Comparison of ENCODE assay signal across 8 cellular contexts in the genomic region with DNA sequence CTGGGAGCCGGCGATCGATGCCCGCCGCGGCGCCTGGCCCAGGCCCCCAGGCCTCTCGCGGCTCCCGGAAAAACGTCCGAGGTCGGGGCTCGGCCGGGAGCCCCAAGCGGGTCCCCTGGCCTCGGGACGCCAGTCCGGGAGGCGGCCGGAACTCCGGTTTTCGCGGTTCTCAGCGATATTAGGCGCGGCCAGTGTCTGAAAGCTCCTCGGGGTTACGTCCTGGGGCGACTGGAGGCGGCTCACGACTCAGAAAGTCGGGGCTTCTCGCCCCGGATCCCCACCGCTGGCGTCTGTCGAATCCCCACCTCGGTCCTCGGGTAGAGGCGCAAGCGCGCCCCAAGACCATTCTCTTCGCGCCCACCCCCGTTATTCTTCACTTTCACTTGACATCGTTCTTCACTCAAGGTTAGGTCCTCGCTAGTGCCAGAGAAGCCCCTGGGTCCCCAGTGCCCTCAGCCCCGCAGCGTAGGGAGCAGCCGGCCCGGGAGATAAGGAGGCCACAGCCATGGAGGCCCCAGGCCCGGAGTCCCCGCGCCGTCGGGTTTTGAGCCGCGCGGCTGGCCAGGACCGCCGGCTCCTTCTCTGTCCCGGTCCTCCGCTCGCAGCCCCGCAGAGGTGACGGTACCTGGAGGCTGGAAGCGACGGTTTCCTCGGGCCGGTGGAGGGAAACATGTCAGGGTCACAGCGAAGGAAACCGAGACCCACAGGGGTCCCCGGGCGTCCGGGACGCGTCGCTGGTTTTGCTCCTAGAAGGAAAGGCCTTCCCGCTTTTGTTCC. TPM values are rescaled to one million over a fixed set of nuclear protein-coding genes. Genes with fewer than 3 reads are reported as not detected.
DNase-seq lines count a peak whose midpoint lies in the region; ATAC-seq, FAIRE-seq and TF ChIP-seq lines count a peak whose summit lies in the region.

No MANE protein-coding gene starts in this region.

- peak in 4 of 5 donors; percentile 20 to 50 (median 21) for DNase-seq in T-helper 1 cell
- DNase-seq in inferior parietal cortex (ENCODE audit: extremely low spot score) = peak; percentile 44
- peak; percentile 26 for DNase-seq in small intestine
- DNase-seq in NCI-H187 treated with DMSO at 0.1 percent for 48 hours (lab: John Stamatoyannopoulos, UW) = no peak
- DNase-seq in NCI-H187 (lab: John Stamatoyannopoulos, UW) = no peak

- 4 to 6% (median 5%) methylated on average over 73 to 80 of the region's 80 CpGs for WGBS in small intestine, 3 donors

- FAIRE-seq in small intestine (lab: Jason Lieb, UNC) = no peak

- H3K27ac ChIP-seq in small intestine (ENCODE audit: low read depth in 1 of 2, low read length in 1 of 2) = peak overlapping the region; percentile 84 to 97

- no peaks in the 10 kb centered on the region for H3K36me3 Mint-ChIP-seq in brain

- no peaks in the 10 kb centered on the region for H3K36me3 ChIP-seq in small intestine (ENCODE audit: control insufficient read depth in 2 of 2, insufficient read depth in 2 of 2, low read length in 2 of 2)

- H3K27ac Mint-ChIP-seq in brain = peak overlapping the region in 2 of 5 experiments; percentile 62 to 77

- H3K4me3 Mint-ChIP-seq in brain = peak overlapping the region; percentile 77 to 91 (median 84)

- H3K4me3 ChIP-seq in GM08714 (ENCODE audit: low read length) (peak overlapping the region; percentile 74; the same call in 1 of the 2 replicates), small intestine (ENCODE audit: low read depth in 1 of 2, low read length in 2 of 2) (peak overlapping the region; percentile 60 to 80)

- peak; percentile 29 for ATAC-seq in HG02588 (IDR thresholded peaks at IDR 0.05; ENCODE audit: unreplicated experiment)

- H3K9me3 ChIP-seq in small intestine (ENCODE audit: control insufficient read depth, low read depth) = no peaks in the 10 kb centered on the region

- peaks cover 0 to 4% (median 0%) of the 10 kb centered on the region in 5 experiments for H3K9me3 Mint-ChIP-seq in brain

- TF ChIP-seq CTCF in brain (conservative IDR thresholded peaks at IDR 0.05) = no peak

- H3K4me1 ChIP-seq in small intestine (ENCODE audit: control insufficient read depth in 2 of 2, insufficient read depth in 1 of 2, low read depth in 1 of 2, low read length in 1 of 2) = no peaks in the 10 kb centered on the region

- peaks cover 92% of the 10 kb centered on the region for H3K27me3 Mint-ChIP-seq in brain

- H3K27me3 ChIP-seq in small intestine (ENCODE audit: control insufficient read depth in 2 of 2, insufficient read depth in 2 of 2, low read length in 2 of 2) = no peaks in the 10 kb centered on the region

- H3K4me1 Mint-ChIP-seq in brain = peaks cover 12% of the 10 kb centered on the region

RNA-seq across cellular contexts. Expression of a gene that starts 35.2 kb away (rescaled TPM):
- polyA plus RNA-seq in brain (ENCODE audit: insufficient read depth, low read depth, low replicate concordance) (not detected), small intestine (not detected)

Comparison
In these comparisons a context has a peak if more than half of its experiments do, and no peak if none do; other contexts are left out.
1. DNase-seq: peak in T-helper 1 cell (4 of 5), inferior parietal cortex (single experiment) and small intestine (single experiment); none in NCI-H187 treated with DMSO at 0.1 percent for 48 hours (single experiment) and NCI-H187 (0 of 2).